Comparison of ENCODE assay signal across 1 cellular context in genomic region chr1:226001852-226002666, GRCh38.
TF ChIP-seq lines count a peak whose summit lies in the region.

No MANE protein-coding gene starts in this region.

TF ChIP-seq in K562, 482 proteins besides CTCF, POLR2A, EP300 and RAD21 (continued from another document and continues in another):
- TF ChIP-seq ZMIZ1 (IDR thresholded peaks at IDR 0.05; ENCODE audit: low read depth in 2 of 2, low read length in 2 of 2) (no peak), GABPA (tag; conservative IDR thresholded peaks at IDR 0.05; ENCODE audit: low read depth) (peak; percentile 55), PATZ1 (CRISPR knock-in tag; IDR thresholded peaks at IDR 0.05; ENCODE audit: borderline replicate concordance) (no peak), NFIX (CRISPR knock-in tag; IDR thresholded peaks at IDR 0.05; ENCODE audit: low read depth) (no peak), ZBTB33 (CRISPR knock-in tag; IDR thresholded peaks at IDR 0.05) (peak; percentile 48; the same call in 1 of the 2 replicates), ZC3H4 (CRISPR knock-in tag; IDR thresholded peaks at IDR 0.05; ENCODE audit: borderline replicate concordance) (peak; percentile 49; the same call in 1 of the 2 replicates), ZFP91 (CRISPR knock-in tag; IDR thresholded peaks at IDR 0.05) (no peak), HDAC2 (IDR thresholded peaks at IDR 0.05) (no peak), KLF10 (CRISPR knock-in tag; IDR thresholded peaks at IDR 0.05) (no peak), ZNF780A (CRISPR knock-in tag; IDR thresholded peaks at IDR 0.05) (no peak), ZFP1 (CRISPR knock-in tag; IDR thresholded peaks at IDR 0.05) (no peak), TCF7L2 (IDR thresholded peaks at IDR 0.05; ENCODE audit: low read depth, low read length) (no peak), NFRKB (IDR thresholded peaks at IDR 0.05; ENCODE audit: low read depth) (0 out of 2 replicates have a peak, but pooled peaks have one; percentile 76), TFAM (CRISPR knock-in tag; conservative IDR thresholded peaks at IDR 0.05) (no peak), ZNF12 (CRISPR knock-in tag; IDR thresholded peaks at IDR 0.05) (no peak; the same call in 1 of the 2 replicates), BRD9 (IDR thresholded peaks at IDR 0.05; ENCODE audit: low read depth, partially characterized antibody) (no peak), ARID2 (IDR thresholded peaks at IDR 0.05) (no peak; the same call in 1 of the 2 replicates), ZNF511 (CRISPR knock-in tag; IDR thresholded peaks at IDR 0.05) (no peak), KDM2B (CRISPR knock-in tag; IDR thresholded peaks at IDR 0.05) (no peak), RBM25 (IDR thresholded peaks at IDR 0.05; ENCODE audit: low read depth, low read length, severe bottlenecking) (no peak), PHF21A (IDR thresholded peaks at IDR 0.05; ENCODE audit: borderline replicate concordance, low read depth) (no peak), ZBTB1 (CRISPR knock-in tag; IDR thresholded peaks at IDR 0.05; ENCODE audit: borderline replicate concordance, low read depth) (no peak), ZNF280A (IDR thresholded peaks at IDR 0.05; ENCODE audit: low read depth, partially characterized antibody) (no peak), RBM15 (IDR thresholded peaks at IDR 0.05; ENCODE audit: insufficient read depth, low read length) (no peak), HDGF (IDR thresholded peaks at IDR 0.05) (no peak), NR2F6 (CRISPR knock-in tag; IDR thresholded peaks at IDR 0.05) (no peak), ELF4 (CRISPR knock-in tag; IDR thresholded peaks at IDR 0.05) (no peak), MTA1 (IDR thresholded peaks at IDR 0.05; ENCODE audit: borderline replicate concordance) (no peak; the same call in 1 of the 2 replicates), ZNF232 (CRISPR knock-in tag; IDR thresholded peaks at IDR 0.05) (no peak), JUNB (CRISPR knock-in tag; conservative IDR thresholded peaks at IDR 0.05) (no peak), ZKSCAN1 (IDR thresholded peaks at IDR 0.05; ENCODE audit: low read depth, low read length) (peak; percentile 33; the same call in 1 of the 2 replicates), CTBP1 (IDR thresholded peaks at IDR 0.05; ENCODE audit: borderline replicate concordance) (no peak; the same call in 1 of the 2 replicates), NBN (IDR thresholded peaks at IDR 0.05; ENCODE audit: low read depth) (peak; percentile 81; the same call in 1 of the 2 replicates), ZZZ3 (IDR thresholded peaks at IDR 0.05) (no peak), HNRNPH1 (optimal IDR thresholded peaks at IDR 0.05; ENCODE audit: low read depth, low read length) (no peak), ERF (CRISPR knock-in tag; IDR thresholded peaks at IDR 0.05) (0 out of 2 replicates have a peak, but pooled peaks have one; percentile 14), ZNF766 (CRISPR knock-in tag; conservative IDR thresholded peaks at IDR 0.05) (peak; percentile 74), MLX (CRISPR knock-in tag; conservative IDR thresholded peaks at IDR 0.05) (no peak), ZNF717 (CRISPR knock-in tag; IDR thresholded peaks at IDR 0.05) (no peak), ID3 (CRISPR knock-in tag; IDR thresholded peaks at IDR 0.05) (no peak), ID3 (tag; IDR thresholded peaks at IDR 0.05) (0 out of 2 replicates have a peak, but pooled peaks have one; percentile 57), CBFA2T2 (conservative IDR thresholded peaks at IDR 0.05) (no peak; the same call in 1 of the 2 replicates), THAP7 (CRISPR knock-in tag; IDR thresholded peaks at IDR 0.05) (no peak), ZNF785 (CRISPR knock-in tag; IDR thresholded peaks at IDR 0.05) (no peak), KAT7 (CRISPR knock-in tag; IDR thresholded peaks at IDR 0.05; ENCODE audit: borderline replicate concordance) (0 out of 2 replicates have a peak, but pooled peaks have one; percentile 70), ZNF224 (CRISPR knock-in tag; IDR thresholded peaks at IDR 0.05) (peak; percentile 75; the same call in 1 of the 2 replicates), HDAC1 (IDR thresholded peaks at IDR 0.05) (no peak), MXI1 (IDR thresholded peaks at IDR 0.05; ENCODE audit: low read depth, low read length) (no peak), ARNT (IDR thresholded peaks at IDR 0.05) (no peak), ZNF512 (tag; IDR thresholded peaks at IDR 0.05) (no peak), POU5F1 (IDR thresholded peaks at IDR 0.05; ENCODE audit: borderline replicate concordance, low read depth, low read length, partially characterized antibody) (no peak), HSF4 (CRISPR knock-in tag; IDR thresholded peaks at IDR 0.05; ENCODE audit: borderline replicate concordance) (0 out of 2 replicates have a peak, but pooled peaks have one; percentile 8), FOS (IDR thresholded peaks at IDR 0.05; ENCODE audit: extremely low read depth, insufficient read length) (no peak), FIP1L1 (IDR thresholded peaks at IDR 0.05; ENCODE audit: low read depth, low read length, poor library complexity, severe bottlenecking) (no peak), STAT5A (IDR thresholded peaks at IDR 0.05; ENCODE audit: borderline replicate concordance, low read length) (no peak), KDM4B (IDR thresholded peaks at IDR 0.05; ENCODE audit: borderline replicate concordance in 2 of 2, low read depth in 1 of 2) (no peak)
